ENCODE assay signal across 8 cellular contexts in genomic region chrX:69615779-69616519, GRCh38. TPM values are rescaled to one million over a fixed set of nuclear protein-coding genes. Genes with fewer than 3 reads are reported as not detected.
DNase-seq lines count a peak whose midpoint lies in the region; ATAC-seq and TF ChIP-seq lines count a peak whose summit lies in the region.

EDA (plus strand) TSS chrX:69616113.

- H3K36me3 ChIP-seq in HAP-1 (replicated peaks) = no peaks in the 10 kb centered on the region

- in situ Hi-C loops in HAP-1 (cut with MboI; ENCODE audit: low sequenced_read_pairs) = no loop called here

- peak within 1 kb of the TSS; percentile 46 for H3K4me3 ChIP-seq in HAP-1
- H3K4me3 ChIP-seq in dorsolateral prefrontal cortex = peak within 1 kb of the TSS; percentile 25 to 79 (median 62)

- ATAC-seq in left lobe of liver (peak; percentile 95), HG02970 (IDR thresholded peaks at IDR 0.05; ENCODE audit: low FRiP score, unreplicated experiment) (no peak)

- H3K9me3 ChIP-seq in HAP-1 = no peaks in the 10 kb centered on the region

- DNase-seq in DMS 273 (lab: John Stamatoyannopoulos, UW; ENCODE audit: unreplicated experiment) (peak; percentile 98), HAP-1 (ENCODE audit: low spot score in 2 of 2) (peak; percentile 94 to 97), NCI-H2227 (lab: John Stamatoyannopoulos, UW; ENCODE audit: unreplicated experiment) (peak; percentile 93), dorsolateral prefrontal cortex (peak; percentile 57 to 89 (median 75)), left lobe of liver (ENCODE audit: low spot score) (peak; percentile 85)
- DNase-seq in activated CD4-positive, alpha-beta T cell treated with anti-CD3 and anti-CD28 coated beads, Interleukin-2, amount 50 U/mL, for 48 hours = peak; percentile 77 to 78
- DNase-seq in stimulated activated CD4-positive, alpha-beta T cell treated with anti-CD3 and anti-CD28 coated beads, Interleukin-15, amount 100 ng/mL, for 48 hours (ENCODE audit: low read depth in 2 of 2) = peak; percentile 41 to 54

- peak in 6 of 56 donors; percentile 10 to 31 (median 17) for TF ChIP-seq CTCF in dorsolateral prefrontal cortex (IDR thresholded peaks at IDR 0.05 in 54 of 56, conservative IDR thresholded peaks at IDR 0.05 in 2 of 56; ENCODE audit: low read depth in 1 of 56, partially characterized antibody in 56 of 56)

- peaks cover 6% of the 10 kb centered on the region for H3K4me1 ChIP-seq in HAP-1

- intact Hi-C loops in dorsolateral prefrontal cortex (cut with DNase I) = loop anchor here (2.0 to 10.0 kb wide), 6 partner anchors 79 to 419 kb away; partner anchors contain the start of gene NALF2 (in 2 of the 2)

- H3K27me3 ChIP-seq in HAP-1 (ENCODE audit: low read depth) (no peaks in the 10 kb centered on the region), dorsolateral prefrontal cortex (peaks cover 0 to 80% (median 24%) of the 10 kb centered on the region in 45 donors)

- H3K27ac ChIP-seq in dorsolateral prefrontal cortex = peak within 1 kb of the TSS in 29 of 59 donors; percentile 7 to 77 (median 54)

RNA-seq across cellular contexts. Expression of gene EDA, which starts in this region (rescaled TPM):
- total RNA-seq in dorsolateral prefrontal cortex = 1 to 10 TPM in 119 of 120 experiments, under 1 TPM in 1; 0.97 to 7.8 (median 3.6) TPM
- total RNA-seq in left lobe of liver = 2.5 TPM

Comparison
In these comparisons a context has a peak if more than half of its experiments do, and no peak if none do; other contexts are left out.
1. DNase-seq: peak in every context shown above with its lines; median percentile 98 in DMS 273; 96 in HAP-1; 93 in NCI-H2227; 85 in left lobe of liver; 78 in activated CD4-positive, alpha-beta T cell treated with anti-CD3 and anti-CD28 coated beads, Interleukin-2, amount 50 U/mL, for 48 hours; 75 in dorsolateral prefrontal cortex; 48 in stimulated activated CD4-positive, alpha-beta T cell treated with anti-CD3 and anti-CD28 coated beads, Interleukin-15, amount 100 ng/mL, for 48 hours.